11 cellular contexts compared by ENCODE assay signal in genomic region chr1:160582976-160583375, GRCh38. TPM values are rescaled to one million over a fixed set of nuclear protein-coding genes. Genes with fewer than 3 reads are reported as not detected.
DNase-seq lines count a peak whose midpoint lies in the region; ATAC-seq and TF ChIP-seq lines count a peak whose summit lies in the region.
"Not testable (repeated sequence)": the region's sequence is repeated elsewhere in the genome, so short reads cannot be mapped to it uniquely, and the experiment has no call there.
"Had no signal": no experiment of that assay in that cellular context is flagged by ENCODE, and none has a peak within 500 bp of the region (broad histone marks: within the 10 kb centered on the region; RNA-seq: fewer than 3 reads in every experiment).

No MANE protein-coding gene starts in this region.

- H3K9me3 Mint-ChIP-seq in CD4-positive, alpha-beta memory T cell: peaks cover 0 to 16% (median 5%) of the 10 kb centered on the region in 8 donors
- H3K9me3 Mint-ChIP-seq in T-cell; central memory CD8-positive, alpha-beta T cell: not testable (repeated sequence)
- peaks cover 16% of the 10 kb centered on the region for H3K9me3 Mint-ChIP-seq in activated CD8-positive, alpha-beta T cell treated with anti-CD3 and anti-CD28 coated beads for 36 hours
- H3K9me3 Mint-ChIP-seq in activated naive CD4-positive, alpha-beta T cell treated with anti-CD3 and anti-CD28 coated beads, Interleukin-2, amount 50 U/mL, for 24 hours: peaks cover 21% of the 10 kb centered on the region

- TF ChIP-seq CTCF in activated CD8-positive, alpha-beta T cell treated with anti-CD3 and anti-CD28 coated beads for 36 hours (IDR thresholded peaks at IDR 0.05): not testable (repeated sequence)

- CTCF ChIA-PET in CD4-positive, alpha-beta memory T cell (lab: Charles Lee; ENCODE audit: partially characterized antibody): interaction anchor here (1.5 to 5.4 kb wide), 3 partner anchors 24 to 43 kb away, joined by 3 to 26 read pairs (median 3); no protein-coding TSS in a partner anchor
- CTCF ChIA-PET in T-cell (lab: Charles Lee): not testable (repeated sequence)
- CTCF ChIA-PET in activated CD8-positive, alpha-beta T cell treated with anti-CD3 and anti-CD28 coated beads for 36 hours (lab: Charles Lee): interaction anchor here (0.8 to 3.6 kb wide), 6 partner anchors 9 to 206 kb away, joined by 3 to 16 read pairs (median 4); no protein-coding TSS in a partner anchor

- intact Hi-C loops in CD4-positive, alpha-beta memory T cell (cut with micrococcal nuclease); activated CD8-positive, alpha-beta T cell treated with anti-CD3 and anti-CD28 coated beads for 36 hours (cut with micrococcal nuclease): not testable (repeated sequence)

- H3K4me1 ChIP-seq in CD4-positive, alpha-beta memory T cell (ENCODE audit: insufficient read depth, low read length): peaks cover 41% of the 10 kb centered on the region

- H3K4me3 Mint-ChIP-seq in CD4-positive, alpha-beta memory T cell: peak overlapping the region in 1 of 8 donors; percentile 72
- not testable (repeated sequence) for H3K4me3 Mint-ChIP-seq in T-cell; activated CD8-positive, alpha-beta T cell treated with anti-CD3 and anti-CD28 coated beads for 36 hours; central memory CD8-positive, alpha-beta T cell
- H3K4me3 Mint-ChIP-seq in activated naive CD4-positive, alpha-beta T cell treated with anti-CD3 and anti-CD28 coated beads, Interleukin-2, amount 50 U/mL, for 24 hours: peak overlapping the region; percentile 15

- not testable (repeated sequence) for H3K36me3 ChIP-seq in CD4-positive, alpha-beta memory T cell (ENCODE audit: insufficient read depth, low read length)

- H3K36me3 Mint-ChIP-seq in CD4-positive, alpha-beta memory T cell: peaks cover 10% of the 10 kb centered on the region in 2 donors
- peaks cover 12% of the 10 kb centered on the region for H3K36me3 Mint-ChIP-seq in T-cell
- H3K36me3 Mint-ChIP-seq in activated CD8-positive, alpha-beta T cell treated with anti-CD3 and anti-CD28 coated beads for 36 hours (ENCODE audit: low read depth): peaks cover 25% of the 10 kb centered on the region
- not testable (repeated sequence) for H3K36me3 Mint-ChIP-seq in activated naive CD4-positive, alpha-beta T cell treated with anti-CD3 and anti-CD28 coated beads, Interleukin-2, amount 50 U/mL, for 24 hours; central memory CD8-positive, alpha-beta T cell (ENCODE audit: insufficient read depth)

- DNase-seq in CD4-positive, alpha-beta memory T cell; T-cell; activated CD8-positive, alpha-beta T cell treated with anti-CD3 and anti-CD28 coated beads for 36 hours; central memory CD8-positive, alpha-beta T cell (ENCODE audit: low spot score in 2 of 2): not testable (repeated sequence)

- H3K27me3 Mint-ChIP-seq in CD4-positive, alpha-beta memory T cell; T-cell; activated CD8-positive, alpha-beta T cell treated with anti-CD3 and anti-CD28 coated beads for 36 hours; activated naive CD4-positive, alpha-beta T cell treated with anti-CD3 and anti-CD28 coated beads, Interleukin-2, amount 50 U/mL, for 24 hours; central memory CD8-positive, alpha-beta T cell: not testable (repeated sequence)

- not testable (repeated sequence) for H3K27me3 ChIP-seq in CD4-positive, alpha-beta memory T cell (ENCODE audit: insufficient read depth, low read length)

- peaks cover 51 to 68% (median 60%) of the 10 kb centered on the region in 4 donors for H3K4me1 Mint-ChIP-seq in CD4-positive, alpha-beta memory T cell
- peaks cover 57 to 70% (median 61%) of the 10 kb centered on the region in 3 donors for H3K4me1 Mint-ChIP-seq in T-cell
- peaks cover 59% of the 10 kb centered on the region for H3K4me1 Mint-ChIP-seq in activated CD8-positive, alpha-beta T cell treated with anti-CD3 and anti-CD28 coated beads for 36 hours (ENCODE audit: low read depth)
- H3K4me1 Mint-ChIP-seq in activated naive CD4-positive, alpha-beta T cell treated with anti-CD3 and anti-CD28 coated beads, Interleukin-2, amount 50 U/mL, for 24 hours: peaks cover 63% of the 10 kb centered on the region
- peaks cover 61% of the 10 kb centered on the region for H3K4me1 Mint-ChIP-seq in central memory CD8-positive, alpha-beta T cell

- H3K9me3 ChIP-seq in CD4-positive, alpha-beta memory T cell (ENCODE audit: control insufficient read depth in 1 of 2, low read length in 2 of 2): not testable (repeated sequence)

- peak overlapping the region in 6 of 7 donors; percentile 69 to 89 (median 80) for H3K27ac Mint-ChIP-seq in CD4-positive, alpha-beta memory T cell
- H3K27ac Mint-ChIP-seq in T-cell: peak overlapping the region; percentile 82 to 87
- H3K27ac Mint-ChIP-seq in activated CD8-positive, alpha-beta T cell treated with anti-CD3 and anti-CD28 coated beads for 36 hours: peak overlapping the region; percentile 50
- peak overlapping the region; percentile 32 for H3K27ac Mint-ChIP-seq in activated naive CD4-positive, alpha-beta T cell treated with anti-CD3 and anti-CD28 coated beads, Interleukin-2, amount 50 U/mL, for 24 hours
- peak overlapping the region; percentile 76 for H3K27ac Mint-ChIP-seq in central memory CD8-positive, alpha-beta T cell (ENCODE audit: low read depth)

- POLR2A ChIA-PET in CD4-positive, alpha-beta memory T cell (lab: Charles Lee; ENCODE audit: partially characterized antibody): interaction anchor here (0.6 to 4.0 kb wide), 3 partner anchors 7 to 25 kb away, joined by 5 to 24 read pairs (median 6); no protein-coding TSS in a partner anchor
- POLR2A ChIA-PET in T-cell (lab: Charles Lee): interaction anchor here in 1 of 2 donors (0.7 kb wide), 1 partner anchor 10 kb away, joined by 6 read pairs; no protein-coding TSS in a partner anchor
- POLR2A ChIA-PET in activated CD8-positive, alpha-beta T cell treated with anti-CD3 and anti-CD28 coated beads for 36 hours (lab: Charles Lee): interaction anchor here (1.8 kb wide), 1 partner anchor 60 kb away, joined by 6 read pairs; the partner anchor contains the start of gene SLAMF6

- H3K4me3 ChIP-seq in CD4-positive, alpha-beta memory T cell (ENCODE audit: low read length in 2 of 2): not testable (repeated sequence)

- not testable (repeated sequence) for H3K27ac ChIP-seq in CD4-positive, alpha-beta memory T cell (ENCODE audit: low read depth, low read length)

- not testable (repeated sequence) for ATAC-seq in T-cell (replicated peaks in 1 of 4); activated CD8-positive, alpha-beta T cell treated with anti-CD3 and anti-CD28 coated beads for 36 hours; central memory CD8-positive, alpha-beta T cell (replicated peaks; ENCODE audit: extremely low read depth, poor library complexity, severe bottlenecking)

RNA-seq across cellular contexts. Expression of gene CD84, which starts 3.7 kb away (rescaled TPM):
- total RNA-seq in CD4-positive, alpha-beta memory T cell: 10 to 100 TPM; 97.5 to 98.9 TPM
- 10 to 100 TPM; 15.9 to 33.6 TPM for polyA plus RNA-seq in CD4-positive, alpha-beta memory T cell
- 10 to 100 TPM; 47.5 to 97.4 (median 51.8) TPM for total RNA-seq in T-cell
- total RNA-seq in activated CD8-positive, alpha-beta T cell treated with anti-CD3 and anti-CD28 coated beads for 36 hours: 10 to 100 TPM; 18.1 to 20.1 TPM
- total RNA-seq: A172, A673, GM23248, H1, H7 had no signal
- polyA plus RNA-seq: BJ, GM23248, H1 had no signal

RNA-seq across cellular contexts. Expression of gene SLAMF6, which starts 59.9 kb away (rescaled TPM):
- 10 to 100 TPM; 56.4 to 59.1 TPM for total RNA-seq in CD4-positive, alpha-beta memory T cell
- 100 to 1,000 TPM in 1 of 2 donors, 10 to 100 TPM in 1; 96.8 to 105 TPM for polyA plus RNA-seq in CD4-positive, alpha-beta memory T cell
- total RNA-seq in T-cell: 10 to 100 TPM; 39.9 to 53.0 (median 47.3) TPM
- total RNA-seq in activated CD8-positive, alpha-beta T cell treated with anti-CD3 and anti-CD28 coated beads for 36 hours: 10 to 100 TPM; 42.8 to 43.9 TPM
- total RNA-seq: A172, A673, GM23248, H1, H7 had no signal
- polyA plus RNA-seq: BJ, GM23248, H1 had no signal

Comparison
In these comparisons a context has a peak if more than half of its experiments do, and no peak if none do; other contexts are left out.
1. H3K27ac Mint-ChIP-seq: peak in every context shown above with its lines; median percentile 84 in T-cell; 80 in CD4-positive, alpha-beta memory T cell; 76 in central memory CD8-positive, alpha-beta T cell; 50 in activated CD8-positive, alpha-beta T cell treated with anti-CD3 and anti-CD28 coated beads for 36 hours; 32 in activated naive CD4-positive, alpha-beta T cell treated with anti-CD3 and anti-CD28 coated beads, Interleukin-2, amount 50 U/mL, for 24 hours.